2 cellular contexts compared by ENCODE assay signal in genomic region chr2:160332318-160332717, GRCh38.
TF ChIP-seq lines count a peak whose summit lies in the region.

No MANE protein-coding gene starts in this region.

TF ChIP-seq in GM23338, 12 proteins besides CTCF, POLR2A, EP300 and RAD21 (continued from another document):
- TF ChIP-seq ZNF462 (CRISPR knock-in tag; IDR thresholded peaks at IDR 0.05) = no peak
- TF ChIP-seq ZNF114 (CRISPR knock-in tag; IDR thresholded peaks at IDR 0.05) = no peak
- TF ChIP-seq, protein P1, sequence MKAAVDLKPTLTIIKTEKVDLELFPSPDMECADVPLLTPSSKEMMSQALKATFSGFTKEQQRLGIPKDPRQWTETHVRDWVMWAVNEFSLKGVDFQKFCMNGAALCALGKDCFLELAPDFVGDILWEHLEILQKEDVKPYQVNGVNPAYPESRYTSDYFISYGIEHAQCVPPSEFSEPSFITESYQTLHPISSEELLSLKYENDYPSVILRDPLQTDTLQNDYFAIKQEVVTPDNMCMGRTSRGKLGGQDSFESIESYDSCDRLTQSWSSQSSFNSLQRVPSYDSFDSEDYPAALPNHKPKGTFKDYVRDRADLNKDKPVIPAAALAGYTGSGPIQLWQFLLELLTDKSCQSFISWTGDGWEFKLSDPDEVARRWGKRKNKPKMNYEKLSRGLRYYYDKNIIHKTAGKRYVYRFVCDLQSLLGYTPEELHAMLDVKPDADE (IDR thresholded peaks at IDR 0.05) = no peak
- no peak for TF ChIP-seq ZNF331 (CRISPR knock-in tag; IDR thresholded peaks at IDR 0.05; ENCODE audit: low read depth)
- TF ChIP-seq JUNB (IDR thresholded peaks at IDR 0.05; ENCODE audit: unreplicated experiment) = no peak
- no peak for TF ChIP-seq EZH2 (IDR thresholded peaks at IDR 0.05; ENCODE audit: low read depth, unreplicated experiment)
- no peak for TF ChIP-seq NANOG (IDR thresholded peaks at IDR 0.05; ENCODE audit: borderline replicate concordance)
- TF ChIP-seq REST (IDR thresholded peaks at IDR 0.05; ENCODE audit: unreplicated experiment) = no peak
- no peak for TF ChIP-seq CREB1 (CRISPR knock-in tag; IDR thresholded peaks at IDR 0.05; ENCODE audit: low read depth)
- no peak for TF ChIP-seq POLR2AphosphoS5 (IDR thresholded peaks at IDR 0.05; ENCODE audit: low read depth)
- no peak for TF ChIP-seq EZH2phosphoT487 (IDR thresholded peaks at IDR 0.05; ENCODE audit: unreplicated experiment)

TF ChIP-seq in WTC11, 78 proteins besides CTCF, POLR2A, EP300 and RAD21 (continued from another document):
- TF ChIP-seq, protein P2, sequence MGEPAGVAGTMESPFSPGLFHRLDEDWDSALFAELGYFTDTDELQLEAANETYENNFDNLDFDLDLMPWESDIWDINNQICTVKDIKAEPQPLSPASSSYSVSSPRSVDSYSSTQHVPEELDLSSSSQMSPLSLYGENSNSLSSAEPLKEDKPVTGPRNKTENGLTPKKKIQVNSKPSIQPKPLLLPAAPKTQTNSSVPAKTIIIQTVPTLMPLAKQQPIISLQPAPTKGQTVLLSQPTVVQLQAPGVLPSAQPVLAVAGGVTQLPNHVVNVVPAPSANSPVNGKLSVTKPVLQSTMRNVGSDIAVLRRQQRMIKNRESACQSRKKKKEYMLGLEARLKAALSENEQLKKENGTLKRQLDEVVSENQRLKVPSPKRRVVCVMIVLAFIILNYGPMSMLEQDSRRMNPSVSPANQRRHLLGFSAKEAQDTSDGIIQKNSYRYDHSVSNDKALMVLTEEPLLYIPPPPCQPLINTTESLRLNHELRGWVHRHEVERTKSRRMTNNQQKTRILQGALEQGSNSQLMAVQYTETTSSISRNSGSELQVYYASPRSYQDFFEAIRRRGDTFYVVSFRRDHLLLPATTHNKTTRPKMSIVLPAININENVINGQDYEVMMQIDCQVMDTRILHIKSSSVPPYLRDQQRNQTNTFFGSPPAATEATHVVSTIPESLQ (CRISPR knock-in tag; IDR thresholded peaks at IDR 0.05) = no peak
- TF ChIP-seq TP53 (CRISPR knock-in tag; IDR thresholded peaks at IDR 0.05) (no peak), ZNF219 (CRISPR knock-in tag; IDR thresholded peaks at IDR 0.05; ENCODE audit: borderline replicate concordance) (no peak)
- TF ChIP-seq, protein P3, sequence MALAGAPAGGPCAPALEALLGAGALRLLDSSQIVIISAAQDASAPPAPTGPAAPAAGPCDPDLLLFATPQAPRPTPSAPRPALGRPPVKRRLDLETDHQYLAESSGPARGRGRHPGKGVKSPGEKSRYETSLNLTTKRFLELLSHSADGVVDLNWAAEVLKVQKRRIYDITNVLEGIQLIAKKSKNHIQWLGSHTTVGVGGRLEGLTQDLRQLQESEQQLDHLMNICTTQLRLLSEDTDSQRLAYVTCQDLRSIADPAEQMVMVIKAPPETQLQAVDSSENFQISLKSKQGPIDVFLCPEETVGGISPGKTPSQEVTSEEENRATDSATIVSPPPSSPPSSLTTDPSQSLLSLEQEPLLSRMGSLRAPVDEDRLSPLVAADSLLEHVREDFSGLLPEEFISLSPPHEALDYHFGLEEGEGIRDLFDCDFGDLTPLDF (CRISPR knock-in tag; IDR thresholded peaks at IDR 0.05) = no peak
